Comparison of ENCODE assay signal across 23 cellular contexts in the genomic region with DNA sequence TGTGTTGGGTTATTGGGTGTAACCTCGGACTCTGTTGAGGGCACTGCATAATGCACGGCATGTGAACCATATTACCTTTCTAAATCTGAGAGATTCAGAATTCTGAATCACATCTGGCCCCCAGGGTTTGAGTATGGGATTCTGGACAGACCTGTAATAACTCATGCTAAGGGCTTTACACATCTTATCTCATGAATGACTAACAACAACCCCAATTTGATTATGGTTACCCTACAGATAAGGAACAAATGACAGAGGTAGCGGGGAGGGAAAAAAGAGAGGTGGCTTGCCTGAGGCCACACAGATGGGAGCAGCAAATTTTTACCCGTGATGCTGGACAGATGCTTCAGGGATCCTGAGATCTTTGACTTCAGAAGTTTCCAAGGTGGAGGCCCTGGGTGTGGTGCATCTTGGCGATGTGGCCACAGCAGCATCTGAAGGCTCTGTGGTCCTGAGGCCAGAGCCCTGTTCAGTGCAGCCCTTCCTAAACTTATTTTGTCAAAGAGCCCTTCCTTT. TPM values are rescaled to one million over a fixed set of nuclear protein-coding genes. Genes with fewer than 3 reads are reported as not detected.
"Had no signal": no experiment of that assay in that cellular context is flagged by ENCODE, and none has a peak within 500 bp of the region (broad histone marks: within the 10 kb centered on the region; RNA-seq: fewer than 3 reads in every experiment).

No MANE protein-coding gene starts in this region.

- H3K4me3 ChIP-seq: SK-N-MC had no signal

- DNase-seq: activated CD4-positive, alpha-beta T cell treated with anti-CD3 and anti-CD28 coated beads for 36 hours; activated CD4-positive, alpha-beta T cell treated with anti-CD3 and anti-CD28 coated beads, Interleukin-2, amount 50 U/mL, for 4 hours; activated CD8-positive, alpha-beta memory T cell treated with anti-CD3 and anti-CD28 coated beads for 24 hours; activated effector memory CD4-positive, alpha-beta T cell treated with anti-CD3 and anti-CD28 coated beads, Interleukin-2, amount 50 U/mL, for 16 hours; activated naive CD4-positive, alpha-beta T cell treated with Interleukin-2 at 50 U/mL for 16 hours; activated T-cell treated with anti-CD3 and anti-CD28 coated beads, Interleukin-2, amount 50 U/mL, for 4 hours; amygdala; KBM-7; NCI-H1048; NCI-H1930; NCI-H2171; NCI-H2227 treated with DMSO at 0.1 percent for 48 hours; NCI-H526; NCI-H774; SIG-M5 had no signal

- FAIRE-seq: astrocyte had no signal

- ATAC-seq: activated CD4-positive, alpha-beta T cell treated with anti-CD3 and anti-CD28 coated beads for 36 hours; activated T-cell treated with anti-CD3 and anti-CD28 coated beads, Interleukin-2, amount 50 U/mL, for 4 hours had no signal

- H3K27ac ChIP-seq: SK-N-MC, VCaP had no signal

- H3K4me1 Mint-ChIP-seq: brain had no signal

- H3K9me3 Mint-ChIP-seq: activated T-cell treated with anti-CD3 and anti-CD28 coated beads, Interleukin-2, amount 50 U/mL, for 4 hours; central memory CD8-positive, alpha-beta T cell; T-helper 1 cell treated with Interleukin-12 subunit alpha and Interleukin-12 subunit beta and Interleukin-4 antibody, amounts not matched to agents 30 μg/mL and 1 μg/mL, for 36 hours had no signal

- H3K4me3 Mint-ChIP-seq: activated CD4-positive, alpha-beta T cell treated with anti-CD3 and anti-CD28 coated beads for 36 hours; activated naive CD8-positive, alpha-beta T cell; activated T-cell treated with anti-CD3 and anti-CD28 coated beads, Interleukin-2, amount 50 U/mL, for 4 hours; brain; central memory CD8-positive, alpha-beta T cell; T-helper 1 cell treated with Interleukin-12 subunit alpha and Interleukin-12 subunit beta and Interleukin-4 antibody, amounts not matched to agents 30 μg/mL and 1 μg/mL, for 36 hours had no signal

- H3K36me3 Mint-ChIP-seq: activated naive CD8-positive, alpha-beta T cell; brain had no signal

- H3K27ac Mint-ChIP-seq: activated CD4-positive, alpha-beta T cell treated with anti-CD3 and anti-CD28 coated beads for 36 hours; activated naive CD8-positive, alpha-beta T cell; brain; T-helper 1 cell treated with Interleukin-12 subunit alpha and Interleukin-12 subunit beta and Interleukin-4 antibody, amounts not matched to agents 30 μg/mL and 1 μg/mL, for 36 hours had no signal

RNA-seq across cellular contexts. Expression of a gene that starts 43.8 kb away (rescaled TPM):
- total RNA-seq: OCI-LY7 had no signal
